Comparison of ENCODE assay signal across 6 cellular contexts in genomic region chr6:159710603-159711002, GRCh38. TPM values are rescaled to one million over a fixed set of nuclear protein-coding genes. Genes with fewer than 3 reads are reported as not detected.
DNase-seq lines count a peak whose midpoint lies in the region; ATAC-seq, FAIRE-seq and TF ChIP-seq lines count a peak whose summit lies in the region.
"Not testable (repeated sequence)": the region's sequence is repeated elsewhere in the genome, so short reads cannot be mapped to it uniquely, and the experiment has no call there.

No MANE protein-coding gene starts in this region.

- H3K23ac ChIP-seq in trophoblast cell (ENCODE audit: low read length) = not testable (repeated sequence)

- not testable (repeated sequence) for H4K8ac ChIP-seq in trophoblast cell (ENCODE audit: low read depth, low read length)

- POLR2A ChIA-PET in HEK293 (lab: Yijun Ruan, JAX) (interaction anchor here (0.9 kb wide), 1 partner anchor 16 kb away, joined by 3 read pairs; the partner anchor contains the start of gene WTAP), K562 (lab: Yijun Ruan, JAX) (interaction anchor here (1.0 kb wide), 2 partner anchors 8 to 16 kb away, joined by 3 read pairs; partner anchors contain the start of gene WTAP)

- not testable (repeated sequence) for H4K91ac ChIP-seq in trophoblast cell (ENCODE audit: low read depth, low read length)

- in situ Hi-C loops in K562 (cut with MboI) = not testable (repeated sequence)

- intact Hi-C loops in K562 (cut with micrococcal nuclease) = not testable (repeated sequence)

- not testable (repeated sequence) for ATAC-seq in K562
- peak; percentile 51 for ATAC-seq in omental fat pad (ENCODE audit: low FRiP score)

- not testable (repeated sequence) for H2AFZ ChIP-seq in Karpas-422 (ENCODE audit: low read length); K562 (ENCODE audit: low read depth, low read length); trophoblast cell (ENCODE audit: insufficient read depth, low read length, poor library complexity)

- not testable (repeated sequence) for H3K79me2 ChIP-seq in Karpas-422 (ENCODE audit: low read length); K562 (ENCODE audit: control insufficient read depth, insufficient read depth, low read length); trophoblast cell (ENCODE audit: control insufficient read depth, insufficient read depth, low read length, poor library complexity)

- 18% methylated on average over 4 of the region's 4 CpGs for WGBS in K562 (ENCODE audit: insufficient coverage, low coverage, missing lambda C conversion rate)
- WGBS in trophoblast cell (ENCODE audit: extremely low coverage, insufficient coverage, insufficient read length) = no CpG with 5 or more reads among the region's 4 CpGs

- not testable (repeated sequence) for H3K36me3 ChIP-seq in HEK293 (ENCODE audit: control insufficient read depth in 2 of 2, insufficient read depth in 1 of 2, low read length in 2 of 2); Karpas-422 (ENCODE audit: insufficient read depth, low read length); K562 (ENCODE audit: control insufficient read depth, insufficient read depth, low read length); trophoblast cell (ENCODE audit: control insufficient read depth in 1 of 2, insufficient read depth in 2 of 2, low read length in 2 of 2)

- H3K18ac ChIP-seq in trophoblast cell (ENCODE audit: low read length) = not testable (repeated sequence)

- not testable (repeated sequence) for TF ChIP-seq POLR2A in K562 (conservative IDR thresholded peaks at IDR 0.05)

- H3K4me2 ChIP-seq in Karpas-422 (ENCODE audit: low read depth, low read length, poor library complexity, severe bottlenecking); K562 (ENCODE audit: insufficient read depth, low read length); trophoblast cell (ENCODE audit: low read length): not testable (repeated sequence)

- not testable (repeated sequence) for H3K27me3 ChIP-seq in Karpas-422 (ENCODE audit: low read length); K562 (ENCODE audit: control insufficient read depth in 2 of 2, insufficient read depth in 2 of 2, low read length in 2 of 2); trophoblast cell (ENCODE audit: insufficient read depth, low read length)

- not testable (repeated sequence) for H3K9me2 ChIP-seq in Karpas-422 (replicated peaks; ENCODE audit: insufficient read depth, low read length)

- TF ChIP-seq EP300 in K562 (IDR thresholded peaks at IDR 0.05; ENCODE audit: low read length) = not testable (repeated sequence)

- H2BK120ac ChIP-seq in trophoblast cell (ENCODE audit: insufficient read depth, low read length, poor library complexity) = not testable (repeated sequence)

- not testable (repeated sequence) for H3K14ac ChIP-seq in trophoblast cell (ENCODE audit: low read length)

- TF ChIP-seq CTCF in HEK293 (tag by site-specific recombination; IDR thresholded peaks at IDR 0.05); K562 (IDR thresholded peaks at IDR 0.05 in 2 of 3, conservative IDR thresholded peaks at IDR 0.05 in 1 of 3; ENCODE audit: insufficient read depth in 2 of 3, low read depth in 1 of 3, low read length in 3 of 3); omental fat pad (IDR thresholded peaks at IDR 0.05): not testable (repeated sequence)

- DNase-seq in Karpas-422 (peak; percentile 32), MV-4-11 (lab: John Stamatoyannopoulos, UW) (peak; percentile 24)
- not testable (repeated sequence) for DNase-seq in K562 (ENCODE audit: extremely low read depth in 1 of 4, low spot score in 3 of 4); omental fat pad (ENCODE audit: low spot score); trophoblast cell

- H3K9me1 ChIP-seq in K562 (ENCODE audit: control insufficient read depth, insufficient read depth, low read length) = not testable (repeated sequence)

- H3K27ac ChIP-seq in HEK293 (ENCODE audit: extremely low read depth, low read depth, low read length); Karpas-422 (ENCODE audit: low read length); K562 (ENCODE audit: extremely low read depth, low read depth, low read length); trophoblast cell (ENCODE audit: low read depth, low read length): not testable (repeated sequence)

- not testable (repeated sequence) for H4K20me1 ChIP-seq in Karpas-422 (ENCODE audit: insufficient read depth, low read depth, low read length); K562 (replicated peaks; ENCODE audit: control insufficient read depth, insufficient read depth, low read length)

- H3K4me3 ChIP-seq in HEK293 (ENCODE audit: low read depth, low read length); Karpas-422 (ENCODE audit: low read length); K562: not testable (repeated sequence)
- peak overlapping the region; percentile 53 for H3K4me3 ChIP-seq in trophoblast cell (ENCODE audit: low read depth, low read length)

- H3K9ac ChIP-seq in Karpas-422 (ENCODE audit: low read length); K562 (ENCODE audit: insufficient read depth in 1 of 2, low read depth in 2 of 2, low read length in 2 of 2); trophoblast cell (ENCODE audit: low read length): not testable (repeated sequence)

- not testable (repeated sequence) for H2BK12ac ChIP-seq in trophoblast cell (ENCODE audit: low read length)

- not testable (repeated sequence) for H2AK5ac ChIP-seq in trophoblast cell (ENCODE audit: low read length)

- not testable (repeated sequence) for H3K4ac ChIP-seq in trophoblast cell (ENCODE audit: low read depth, low read length)

- not testable (repeated sequence) for H3K4me1 ChIP-seq in HEK293 (ENCODE audit: control insufficient read depth, insufficient read depth, low read length); Karpas-422 (ENCODE audit: low read length); K562 (replicated peaks in 1 of 2; ENCODE audit: control insufficient read depth in 2 of 2, insufficient read depth in 2 of 2, low read length in 2 of 2); trophoblast cell (ENCODE audit: control insufficient read depth in 1 of 2, insufficient read depth in 2 of 2, low read length in 2 of 2)

- H3K79me1 ChIP-seq in trophoblast cell (ENCODE audit: low read length) = not testable (repeated sequence)

- not testable (repeated sequence) for TF ChIP-seq RAD21 in K562 (CRISPR knock-in tag; conservative IDR thresholded peaks at IDR 0.05 in 1 of 2, IDR thresholded peaks at IDR 0.05 in 1 of 2)

- BruUV-seq in K562 (replicated peaks; lab: Mats Ljungman, UMichigan) = not testable (repeated sequence)

- not testable (repeated sequence) for H4K12ac ChIP-seq in trophoblast cell (ENCODE audit: low read depth, low read length)

- not testable (repeated sequence) for FAIRE-seq in K562 (lab: Jason Lieb, UNC)

- H3K9me3 ChIP-seq in HEK293 (ENCODE audit: control insufficient read depth, insufficient read depth, low read depth, low read length); Karpas-422 (ENCODE audit: low read length); K562 (replicated peaks; ENCODE audit: control insufficient read depth, insufficient read depth, low read depth, low read length); trophoblast cell (ENCODE audit: insufficient read depth, low read depth, low read length): not testable (repeated sequence)

- not testable (repeated sequence) for H2BK5ac ChIP-seq in trophoblast cell (ENCODE audit: low read depth, low read length, poor library complexity)

- CTCF ChIA-PET in HEK293 (lab: Yijun Ruan, JAX); K562 (lab: Yijun Ruan, JAX; ENCODE audit: low intra/inter-chr PET ratio): not testable (repeated sequence)

RNA-seq across cellular contexts. Expression of gene WTAP, which starts 16.7 kb away (rescaled TPM):
- total RNA-seq in Karpas-422 (2014; rRNA removed; shearing (Covaris generic); ENCODE audit: low replicate concordance) = 86.1 and 87.6 TPM in 2 replicates
- 63.3 and 139 TPM in 2 replicates for total RNA-seq in K562 (2011; cell fraction: chromatin; rRNA removed; ENCODE audit: low replicate concordance)
- total RNA-seq in K562 (2011; cell fraction: nucleolus; rRNA removed) = 28.2 and 43.2 TPM in 2 replicates
- 89.1 and 167 TPM in 2 replicates for total RNA-seq in K562 (2011; cell fraction: nucleoplasm; rRNA removed)
- total RNA-seq in K562 (2014; rRNA removed) (84.3 and 86.0 TPM in 2 replicates), K562 (2014; rRNA removed; fragmentation: Illumina TruSeq; extraction: Trizol) (110 and 124 TPM in 2 replicates), K562 (2015; rRNA removed; fragmentation: Illumina TruSeq; extraction: Trizol) (117 and 123 TPM in 2 replicates), K562 (2021) (105 and 110 TPM in 2 replicates), omental fat pad (100 to 1,000 TPM in 2 of 4 donors, 10 to 100 TPM in 2; 74.8 to 202 (median 133) TPM)
- polyA plus RNA-seq in K562 (2011; rRNA removed) (34.7 and 52.4 TPM in 2 replicates), K562 (2014; fragmentation: Illumina TruSeq; extraction: Trizol) (143 and 156 TPM in 2 replicates), K562 (2014; fragmentation: Nextera tagmentation; extraction: Ambion mirVana) (100 to 1,000 TPM in 1 of 2 experiments, 10 to 100 TPM in 1; 73.9 to 115 TPM), K562 (2014; rRNA removed) (83.8 and 91.3 TPM in 2 replicates)
- 13.4 and 22.5 TPM in 2 replicates for polyA plus RNA-seq in K562 (2011; cell fraction: cytosol; rRNA removed)
- 36.2 and 36.5 TPM in 2 replicates for polyA plus RNA-seq in K562 (2011; cell fraction: nucleus; rRNA removed)
- polyA plus RNA-seq in K562 (2012) = 76.6 and 96.2 TPM in 2 replicates
- polyA minus RNA-seq in K562 (2011; rRNA and poly(A)+ RNA removed) = 111 TPM in 2 replicates
- polyA minus RNA-seq in K562 (2011; cell fraction: cytosol; rRNA and poly(A)+ RNA removed) = 27.6 and 33.8 TPM in 2 replicates
- polyA minus RNA-seq in K562 (2011; cell fraction: nucleus; rRNA and poly(A)+ RNA removed) = 46.2 and 76.4 TPM in 2 replicates
- 80.7 and 84.4 TPM in 2 replicates for polyA plus RNA-seq in trophoblast cell (2013)

RNA-seq across cellular contexts. Expression of gene SOD2, which starts 17.6 kb away (rescaled TPM):
- total RNA-seq in Karpas-422 (2014; rRNA removed; shearing (Covaris generic); ENCODE audit: low replicate concordance) = 41.0 and 49.6 TPM in 2 replicates
- total RNA-seq in K562 (2011; cell fraction: chromatin; rRNA removed; ENCODE audit: low replicate concordance) = 40.8 and 47.2 TPM in 2 replicates
- total RNA-seq in K562 (2011; cell fraction: nucleolus; rRNA removed) = 16.8 and 23.3 TPM in 2 replicates
- total RNA-seq in K562 (2011; cell fraction: nucleoplasm; rRNA removed) = 28.5 and 41.5 TPM in 2 replicates
- total RNA-seq in K562 (2014; rRNA removed) = 87.0 and 95.0 TPM in 2 replicates
- total RNA-seq in K562 (2014; rRNA removed; fragmentation: Illumina TruSeq; extraction: Trizol) = 120 and 127 TPM in 2 replicates
- total RNA-seq in K562 (2015; rRNA removed; fragmentation: Illumina TruSeq; extraction: Trizol) = 113 and 115 TPM in 2 replicates
- 140 and 147 TPM in 2 replicates for total RNA-seq in K562 (2021)
- 95.8 and 116 TPM in 2 replicates for polyA plus RNA-seq in K562 (2011; rRNA removed)
- polyA plus RNA-seq in K562 (2011; cell fraction: cytosol; rRNA removed) = 66.2 and 79.3 TPM in 2 replicates
- polyA plus RNA-seq in K562 (2011; cell fraction: nucleus; rRNA removed) = 22.1 and 31.7 TPM in 2 replicates
- polyA plus RNA-seq in K562 (2012) = 90.1 and 109 TPM in 2 replicates
- polyA plus RNA-seq in K562 (2014; fragmentation: Illumina TruSeq; extraction: Trizol) = 113 and 115 TPM in 2 replicates
- 10 to 100 TPM; 39.8 to 58.3 TPM for polyA plus RNA-seq in K562 (2014; fragmentation: Nextera tagmentation; extraction: Ambion mirVana)
- polyA plus RNA-seq in K562 (2014; rRNA removed) = 86.6 and 111 TPM in 2 replicates
- 123 and 131 TPM in 2 replicates for polyA minus RNA-seq in K562 (2011; rRNA and poly(A)+ RNA removed)
- polyA minus RNA-seq in K562 (2011; cell fraction: cytosol; rRNA and poly(A)+ RNA removed) = 56.7 and 65.4 TPM in 2 replicates
- polyA minus RNA-seq in K562 (2011; cell fraction: nucleus; rRNA and poly(A)+ RNA removed) = 17.0 and 33.3 TPM in 2 replicates
- total RNA-seq in omental fat pad = 1,000 to 10,000 TPM in 2 of 4 donors, 100 to 1,000 TPM in 2; 455 to 1,833 (median 1,242) TPM
- polyA plus RNA-seq in trophoblast cell (2013) = 26.7 and 26.8 TPM in 2 replicates

RNA-seq across cellular contexts. Expression of gene ACAT2, which starts 51.2 kb away (rescaled TPM):
- 72.9 and 79.7 TPM in 2 replicates for total RNA-seq in Karpas-422 (2014; rRNA removed; shearing (Covaris generic); ENCODE audit: low replicate concordance)
- 97.0 and 119 TPM in 2 replicates for total RNA-seq in K562 (2011; cell fraction: chromatin; rRNA removed; ENCODE audit: low replicate concordance)
- total RNA-seq in K562 (2011; cell fraction: nucleolus; rRNA removed) = 75.9 and 101 TPM in 2 replicates
- total RNA-seq in K562 (2011; cell fraction: nucleoplasm; rRNA removed) = 118 and 128 TPM in 2 replicates
- total RNA-seq in K562 (2014; rRNA removed) = 63.0 and 74.1 TPM in 2 replicates
- 151 and 166 TPM in 2 replicates for total RNA-seq in K562 (2014; rRNA removed; fragmentation: Illumina TruSeq; extraction: Trizol)
- 78.8 and 85.6 TPM in 2 replicates for total RNA-seq in K562 (2015; rRNA removed; fragmentation: Illumina TruSeq; extraction: Trizol)
- 131 and 144 TPM in 2 replicates for total RNA-seq in K562 (2021)
- polyA plus RNA-seq in K562 (2011; rRNA removed) = 265 and 286 TPM in 2 replicates
- 60.4 and 121 TPM in 2 replicates for polyA plus RNA-seq in K562 (2011; cell fraction: cytosol; rRNA removed)
- 71.9 and 123 TPM in 2 replicates for polyA plus RNA-seq in K562 (2011; cell fraction: nucleus; rRNA removed)
- polyA plus RNA-seq in K562 (2012) = 58.3 and 88.8 TPM in 2 replicates
- polyA plus RNA-seq in K562 (2014; fragmentation: Illumina TruSeq; extraction: Trizol) = 93.8 and 98.3 TPM in 2 replicates
- 100 to 1,000 TPM; 247 to 309 TPM for polyA plus RNA-seq in K562 (2014; fragmentation: Nextera tagmentation; extraction: Ambion mirVana)
- 90.9 and 94.5 TPM in 2 replicates for polyA plus RNA-seq in K562 (2014; rRNA removed)
- 193 and 204 TPM in 2 replicates for polyA minus RNA-seq in K562 (2011; rRNA and poly(A)+ RNA removed)
- polyA minus RNA-seq in K562 (2011; cell fraction: cytosol; rRNA and poly(A)+ RNA removed) = 59.9 and 62.8 TPM in 2 replicates
- polyA minus RNA-seq in K562 (2011; cell fraction: nucleus; rRNA and poly(A)+ RNA removed) = 42.4 and 92.6 TPM in 2 replicates
- 10 to 100 TPM in 1 of 4 donors, 1 to 10 TPM in 3; 4.6 to 15.1 (median 6.5) TPM for total RNA-seq in omental fat pad
- 85.5 and 90.6 TPM in 2 replicates for polyA plus RNA-seq in trophoblast cell (2013)
